8 cellular contexts compared by ENCODE assay signal in genomic region chr17:48025040-48025903, GRCh38. TPM values are rescaled to one million over a fixed set of nuclear protein-coding genes. Genes with fewer than 3 reads are reported as not detected.
DNase-seq lines count a peak whose midpoint lies in the region; ATAC-seq, FAIRE-seq and TF ChIP-seq lines count a peak whose summit lies in the region.

No MANE protein-coding gene starts in this region.

- FAIRE-seq in bronchial epithelial cell (lab: Jason Lieb, UNC) (no peak), small intestine (lab: Jason Lieb, UNC) (no peak)

- POLR2A ChIA-PET in AG04450 (lab: Yijun Ruan, JAX): interaction anchor here (0.8 to 2.5 kb wide), 5 partner anchors 11 to 99 kb away, joined by 3 to 22 read pairs (median 4); partner anchors contain the start of genes COPZ2 and NFE2L1

- DNase-seq in AG04450 (ENCODE audit: low read depth, low spot score) (peak; percentile 93), NCI-H2227 treated with DMSO at 0.1 percent for 48 hours (lab: John Stamatoyannopoulos, UW) (peak; percentile 96), bronchial epithelial cell (ENCODE audit: low read depth) (peak; percentile 86), iPS-NIHi7 (ENCODE audit: extremely low spot score) (peak; percentile 89), small intestine (peak; percentile 94)

- H3K27me3 ChIP-seq in AG04450 (ENCODE audit: control insufficient read depth, insufficient read depth, low read length) (peaks cover 3% of the 10 kb centered on the region), bronchial epithelial cell (ENCODE audit: control insufficient read depth, insufficient read depth, low read length) (no peaks in the 10 kb centered on the region), small intestine (ENCODE audit: control insufficient read depth in 2 of 2, insufficient read depth in 2 of 2, low read length in 2 of 2) (no peaks in the 10 kb centered on the region)

- H3K4me3 ChIP-seq in AG04450 (ENCODE audit: low read depth, low read length) (peak overlapping the region; percentile 70), WI38 (ENCODE audit: low read depth, low read length) (peak overlapping the region; percentile 60), bronchial epithelial cell (ENCODE audit: low read depth, low read length) (peak overlapping the region; percentile 41), small intestine (ENCODE audit: low read depth in 1 of 2, low read length in 2 of 2) (peak overlapping the region in 1 of 2 donors; percentile 41)

- TF ChIP-seq CTCF in AG04450 (IDR thresholded peaks at IDR 0.05; ENCODE audit: low read depth, low read length): peak; percentile 70
- TF ChIP-seq CTCF in WI38 (IDR thresholded peaks at IDR 0.05; ENCODE audit: low read depth, low read length): peak; percentile 47
- TF ChIP-seq CTCF in bronchial epithelial cell (IDR thresholded peaks at IDR 0.05; ENCODE audit: insufficient read depth, low read length, severe bottlenecking): peak; percentile 90

- H3K36me3 ChIP-seq in bronchial epithelial cell (ENCODE audit: control insufficient read depth, insufficient read depth, low read length) (no peaks in the 10 kb centered on the region), small intestine (ENCODE audit: control insufficient read depth in 2 of 2, insufficient read depth in 2 of 2, low read length in 2 of 2) (no peaks in the 10 kb centered on the region)

- H3K9me3 ChIP-seq in AG04450 (ENCODE audit: control insufficient read depth, insufficient read depth, low read length) (no peaks in the 10 kb centered on the region; the same call in 1 of the 2 replicates), small intestine (ENCODE audit: control insufficient read depth, low read depth) (no peaks in the 10 kb centered on the region)

- 1% methylated on average over 55 to 56 of the region's 56 CpGs for WGBS in small intestine, 3 donors

- peak; percentile 83 for ATAC-seq in GM18873 (IDR thresholded peaks at IDR 0.05; ENCODE audit: low FRiP score, unreplicated experiment)
- peak; percentile 82 for ATAC-seq in HG03175 (IDR thresholded peaks at IDR 0.05; ENCODE audit: unreplicated experiment)

- H3K4me1 ChIP-seq in small intestine (ENCODE audit: control insufficient read depth in 2 of 2, insufficient read depth in 1 of 2, low read depth in 1 of 2, low read length in 1 of 2): peaks cover 0 to 4% of the 10 kb centered on the region in 2 donors

- peak overlapping the region; percentile 52 for H3K27ac ChIP-seq in AG04450 (ENCODE audit: low read depth, low read length)
- H3K27ac ChIP-seq in small intestine (ENCODE audit: low read depth in 1 of 2, low read length in 1 of 2): peak overlapping the region in 1 of 2 donors; percentile 55

- CTCF ChIA-PET in AG04450 (lab: Charles Lee): interaction anchor here (0.6 to 3.4 kb wide), 34 partner anchors 9 to 593 kb away, joined by 3 to 82 read pairs (median 6); partner anchors contain the start of genes CBX1, HOXB5, NFE2L1 and SNX11

RNA-seq across cellular contexts. Expression of gene COPZ2, which starts 12.3 kb away (rescaled TPM):
- polyA plus RNA-seq in AG04450 (2011; rRNA removed) (107 and 122 TPM in 2 replicates), small intestine (1 to 10 TPM in 2 of 3 donors, not detected in 1; 4.4 to 7.3 TPM)
- polyA minus RNA-seq in AG04450 (2011; rRNA and poly(A)+ RNA removed): 76.3 and 92.6 TPM in 2 replicates
- 8.2 and 21.4 TPM in 2 replicates for total RNA-seq in bronchial epithelial cell

RNA-seq across cellular contexts. Expression of gene NFE2L1, which starts 22.9 kb away (rescaled TPM):
- polyA plus RNA-seq in AG04450 (2011; rRNA removed): 237 and 251 TPM in 2 replicates
- polyA minus RNA-seq in AG04450 (2011; rRNA and poly(A)+ RNA removed): 179 and 186 TPM in 2 replicates
- total RNA-seq in bronchial epithelial cell: 84.2 and 176 TPM in 2 replicates
- polyA plus RNA-seq in small intestine: 100 to 1,000 TPM in 1 of 3 donors, 10 to 100 TPM in 2; 52.1 to 110 (median 70.4) TPM

RNA-seq across cellular contexts. Expression of gene CDK5RAP3, which starts 54.4 kb away (rescaled TPM):
- polyA plus RNA-seq in AG04450 (2011; rRNA removed) (71.2 and 79.7 TPM in 2 replicates), small intestine (100 to 1,000 TPM; 169 to 721 (median 554) TPM)
- polyA minus RNA-seq in AG04450 (2011; rRNA and poly(A)+ RNA removed): 65.3 and 89.6 TPM in 2 replicates
- 77.1 and 89.8 TPM in 2 replicates for total RNA-seq in bronchial epithelial cell

Comparison
In these comparisons a context has a peak if more than half of its experiments do, and no peak if none do; other contexts are left out.
1. RNA of gene COPZ2, which starts 12.3 kb away (polyA plus RNA-seq): 107 to 122 TPM in AG04450; 4.4 to 7.3 TPM in small intestine; every median in the first group is over 10 times any median in the second.
2. Peak in every context shown above with its lines, with median percentiles within 50 percentile points of each other: DNase-seq and CTCF ChIP-seq.